2 cellular contexts compared by ENCODE assay signal in the genomic region with DNA sequence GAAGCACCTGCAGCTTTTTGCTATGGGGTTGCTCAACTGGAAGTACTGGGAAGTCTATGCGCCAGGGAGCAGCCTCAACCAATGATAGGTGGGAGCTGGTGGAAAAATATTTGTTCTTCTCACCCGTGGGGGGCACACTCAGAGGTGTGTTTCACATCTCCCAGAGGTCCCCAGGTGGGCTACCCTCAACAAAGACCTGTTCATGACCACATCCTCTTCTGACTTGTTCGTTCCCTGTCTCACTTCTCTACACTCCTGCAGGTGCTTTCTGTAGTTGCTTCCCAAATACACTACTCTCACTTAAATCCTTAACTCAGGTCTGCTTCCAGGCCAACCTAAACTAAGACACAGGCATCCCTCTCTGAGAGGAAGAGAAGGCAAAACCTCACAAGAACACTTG.
A peak's percentile ranks its signal among the peaks of the same experiment; 100 is the strongest.
TF ChIP-seq lines count a peak whose summit lies in the region.

No MANE protein-coding gene starts in this region.

TF ChIP-seq in GM12891, 5 proteins besides CTCF, POLR2A, EP300 and RAD21:
- TF ChIP-seq SPI1 (IDR thresholded peaks at IDR 0.05; ENCODE audit: low read depth, low read length) (peak; percentile 87), POLR2AphosphoS5 (IDR thresholded peaks at IDR 0.05; ENCODE audit: low read depth, low read length) (no peak)

TF ChIP-seq in H1, 55 proteins besides CTCF, POLR2A, EP300 and RAD21:
- TF ChIP-seq PHF8 (conservative IDR thresholded peaks at IDR 0.05; ENCODE audit: low read depth, low read length) (no peak), RFX5 (IDR thresholded peaks at IDR 0.05; ENCODE audit: borderline replicate concordance, low read depth, low read length) (no peak), POLR2AphosphoS5 (IDR thresholded peaks at IDR 0.05; ENCODE audit: low read depth, low read length) (no peak), CBX5 (IDR thresholded peaks at IDR 0.05; ENCODE audit: low read depth, low read length) (no peak), NANOG (IDR thresholded peaks at IDR 0.05; ENCODE audit: insufficient read depth, low read depth, low read length, poor library complexity, severe bottlenecking) (no peak), BRCA1 (IDR thresholded peaks at IDR 0.05; ENCODE audit: low read depth, low read length) (no peak), JUND (IDR thresholded peaks at IDR 0.05; ENCODE audit: low read length) (no peak), CTBP2 (IDR thresholded peaks at IDR 0.05; ENCODE audit: borderline replicate concordance, insufficient read depth, insufficient read length, low read length) (no peak), TEAD4 (IDR thresholded peaks at IDR 0.05; ENCODE audit: low read depth, low read length) (no peak), ASH2L (IDR thresholded peaks at IDR 0.05; ENCODE audit: low read length) (no peak), MAFK (IDR thresholded peaks at IDR 0.05; ENCODE audit: low read depth, low read length) (no peak), CHD1 (IDR thresholded peaks at IDR 0.05; ENCODE audit: low read depth, low read length) (no peak), TAF1 (IDR thresholded peaks at IDR 0.05; ENCODE audit: low read depth, low read length) (no peak), CREB1 (IDR thresholded peaks at IDR 0.05) (no peak), KDM5A (IDR thresholded peaks at IDR 0.05; ENCODE audit: low read length) (no peak), RBBP5 (IDR thresholded peaks at IDR 0.05; ENCODE audit: borderline replicate concordance, low read depth, low read length) (no peak), FOSL1 (IDR thresholded peaks at IDR 0.05; ENCODE audit: insufficient read depth, low read depth, low read length) (no peak)
- TF ChIP-seq, protein P1, sequence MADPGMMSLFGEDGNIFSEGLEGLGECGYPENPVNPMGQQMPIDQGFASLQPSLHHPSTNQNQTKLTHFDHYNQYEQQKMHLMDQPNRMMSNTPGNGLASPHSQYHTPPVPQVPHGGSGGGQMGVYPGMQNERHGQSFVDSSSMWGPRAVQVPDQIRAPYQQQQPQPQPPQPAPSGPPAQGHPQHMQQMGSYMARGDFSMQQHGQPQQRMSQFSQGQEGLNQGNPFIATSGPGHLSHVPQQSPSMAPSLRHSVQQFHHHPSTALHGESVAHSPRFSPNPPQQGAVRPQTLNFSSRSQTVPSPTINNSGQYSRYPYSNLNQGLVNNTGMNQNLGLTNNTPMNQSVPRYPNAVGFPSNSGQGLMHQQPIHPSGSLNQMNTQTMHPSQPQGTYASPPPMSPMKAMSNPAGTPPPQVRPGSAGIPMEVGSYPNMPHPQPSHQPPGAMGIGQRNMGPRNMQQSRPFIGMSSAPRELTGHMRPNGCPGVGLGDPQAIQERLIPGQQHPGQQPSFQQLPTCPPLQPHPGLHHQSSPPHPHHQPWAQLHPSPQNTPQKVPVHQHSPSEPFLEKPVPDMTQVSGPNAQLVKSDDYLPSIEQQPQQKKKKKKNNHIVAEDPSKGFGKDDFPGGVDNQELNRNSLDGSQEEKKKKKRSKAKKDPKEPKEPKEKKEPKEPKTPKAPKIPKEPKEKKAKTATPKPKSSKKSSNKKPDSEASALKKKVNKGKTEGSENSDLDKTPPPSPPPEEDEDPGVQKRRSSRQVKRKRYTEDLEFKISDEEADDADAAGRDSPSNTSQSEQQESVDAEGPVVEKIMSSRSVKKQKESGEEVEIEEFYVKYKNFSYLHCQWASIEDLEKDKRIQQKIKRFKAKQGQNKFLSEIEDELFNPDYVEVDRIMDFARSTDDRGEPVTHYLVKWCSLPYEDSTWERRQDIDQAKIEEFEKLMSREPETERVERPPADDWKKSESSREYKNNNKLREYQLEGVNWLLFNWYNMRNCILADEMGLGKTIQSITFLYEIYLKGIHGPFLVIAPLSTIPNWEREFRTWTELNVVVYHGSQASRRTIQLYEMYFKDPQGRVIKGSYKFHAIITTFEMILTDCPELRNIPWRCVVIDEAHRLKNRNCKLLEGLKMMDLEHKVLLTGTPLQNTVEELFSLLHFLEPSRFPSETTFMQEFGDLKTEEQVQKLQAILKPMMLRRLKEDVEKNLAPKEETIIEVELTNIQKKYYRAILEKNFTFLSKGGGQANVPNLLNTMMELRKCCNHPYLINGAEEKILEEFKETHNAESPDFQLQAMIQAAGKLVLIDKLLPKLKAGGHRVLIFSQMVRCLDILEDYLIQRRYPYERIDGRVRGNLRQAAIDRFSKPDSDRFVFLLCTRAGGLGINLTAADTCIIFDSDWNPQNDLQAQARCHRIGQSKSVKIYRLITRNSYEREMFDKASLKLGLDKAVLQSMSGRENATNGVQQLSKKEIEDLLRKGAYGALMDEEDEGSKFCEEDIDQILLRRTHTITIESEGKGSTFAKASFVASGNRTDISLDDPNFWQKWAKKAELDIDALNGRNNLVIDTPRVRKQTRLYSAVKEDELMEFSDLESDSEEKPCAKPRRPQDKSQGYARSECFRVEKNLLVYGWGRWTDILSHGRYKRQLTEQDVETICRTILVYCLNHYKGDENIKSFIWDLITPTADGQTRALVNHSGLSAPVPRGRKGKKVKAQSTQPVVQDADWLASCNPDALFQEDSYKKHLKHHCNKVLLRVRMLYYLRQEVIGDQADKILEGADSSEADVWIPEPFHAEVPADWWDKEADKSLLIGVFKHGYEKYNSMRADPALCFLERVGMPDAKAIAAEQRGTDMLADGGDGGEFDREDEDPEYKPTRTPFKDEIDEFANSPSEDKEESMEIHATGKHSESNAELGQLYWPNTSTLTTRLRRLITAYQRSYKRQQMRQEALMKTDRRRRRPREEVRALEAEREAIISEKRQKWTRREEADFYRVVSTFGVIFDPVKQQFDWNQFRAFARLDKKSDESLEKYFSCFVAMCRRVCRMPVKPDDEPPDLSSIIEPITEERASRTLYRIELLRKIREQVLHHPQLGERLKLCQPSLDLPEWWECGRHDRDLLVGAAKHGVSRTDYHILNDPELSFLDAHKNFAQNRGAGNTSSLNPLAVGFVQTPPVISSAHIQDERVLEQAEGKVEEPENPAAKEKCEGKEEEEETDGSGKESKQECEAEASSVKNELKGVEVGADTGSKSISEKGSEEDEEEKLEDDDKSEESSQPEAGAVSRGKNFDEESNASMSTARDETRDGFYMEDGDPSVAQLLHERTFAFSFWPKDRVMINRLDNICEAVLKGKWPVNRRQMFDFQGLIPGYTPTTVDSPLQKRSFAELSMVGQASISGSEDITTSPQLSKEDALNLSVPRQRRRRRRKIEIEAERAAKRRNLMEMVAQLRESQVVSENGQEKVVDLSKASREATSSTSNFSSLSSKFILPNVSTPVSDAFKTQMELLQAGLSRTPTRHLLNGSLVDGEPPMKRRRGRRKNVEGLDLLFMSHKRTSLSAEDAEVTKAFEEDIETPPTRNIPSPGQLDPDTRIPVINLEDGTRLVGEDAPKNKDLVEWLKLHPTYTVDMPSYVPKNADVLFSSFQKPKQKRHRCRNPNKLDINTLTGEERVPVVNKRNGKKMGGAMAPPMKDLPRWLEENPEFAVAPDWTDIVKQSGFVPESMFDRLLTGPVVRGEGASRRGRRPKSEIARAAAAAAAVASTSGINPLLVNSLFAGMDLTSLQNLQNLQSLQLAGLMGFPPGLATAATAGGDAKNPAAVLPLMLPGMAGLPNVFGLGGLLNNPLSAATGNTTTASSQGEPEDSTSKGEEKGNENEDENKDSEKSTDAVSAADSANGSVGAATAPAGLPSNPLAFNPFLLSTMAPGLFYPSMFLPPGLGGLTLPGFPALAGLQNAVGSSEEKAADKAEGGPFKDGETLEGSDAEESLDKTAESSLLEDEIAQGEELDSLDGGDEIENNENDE (IDR thresholded peaks at IDR 0.05; ENCODE audit: insufficient replicate concordance, low read length), result no peak
TF ChIP-seq in H1: peak in this region for 0.
